28 cellular contexts compared by ENCODE assay signal in the genomic region with DNA sequence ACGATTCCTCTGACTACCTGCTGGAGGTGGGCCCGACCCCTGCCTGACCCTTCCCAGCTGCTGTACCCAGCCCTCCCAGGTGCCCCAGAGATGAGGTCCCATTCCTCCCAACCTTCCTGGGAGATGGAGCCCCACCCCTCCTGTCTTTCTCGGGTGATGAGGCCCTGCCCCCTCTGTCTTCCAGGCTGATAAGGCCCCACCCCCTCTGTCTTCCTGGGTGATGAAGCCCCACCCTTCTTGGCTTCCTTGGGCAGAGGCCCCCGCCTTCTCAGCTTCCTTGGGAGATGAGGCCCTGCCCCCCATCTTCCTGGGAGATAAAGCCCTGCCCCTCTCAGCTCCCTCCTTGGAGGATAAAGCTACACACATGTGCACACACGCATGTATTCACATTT. TPM values are rescaled to one million over a fixed set of nuclear protein-coding genes. Genes with fewer than 3 reads are reported as not detected.
DNase-seq lines count a peak whose midpoint lies in the region; ATAC-seq and TF ChIP-seq lines count a peak whose summit lies in the region.
"Had no signal": no experiment of that assay in that cellular context is flagged by ENCODE, and none has a peak within 500 bp of the region (broad histone marks: within the 10 kb centered on the region; RNA-seq: fewer than 3 reads in every experiment).

No MANE protein-coding gene starts in this region.

- peaks cover 12% of the 10 kb centered on the region for H3K4me1 Mint-ChIP-seq in WTC11

- H3K27me3 Mint-ChIP-seq in WTC11 (ENCODE audit: low read depth), result no peaks in the 10 kb centered on the region
- H3K27me3 Mint-ChIP-seq: activated T-helper 17 cell treated with anti-CD3 and anti-CD28 coated beads, Interleukin-2, amount 50 U/mL, for 72 hours; natural killer cell treated with Interleukin-12 subunit alpha and Interleukin-12 subunit beta and Interleukin-15 and Interleukin-18, amount 100 ng/mL, for 72 hours had no signal

- H2BK12ac ChIP-seq in neuronal stem cell (ENCODE audit: low read length), result no peak overlapping the region

- H3K9me2 ChIP-seq in HCT116 (ENCODE audit: insufficient read depth), result no peaks in the 10 kb centered on the region

- no peak overlapping the region for H3K27ac Mint-ChIP-seq in WTC11
- H3K27ac Mint-ChIP-seq: activated T-helper 17 cell treated with anti-CD3 and anti-CD28 coated beads, Interleukin-2, amount 50 U/mL, for 72 hours; natural killer cell treated with Interleukin-12 subunit alpha and Interleukin-12 subunit beta and Interleukin-15 and Interleukin-18, amount 100 ng/mL, for 72 hours had no signal

- BruUV-seq in HCT116 (replicated peaks; lab: Mats Ljungman, UMichigan), result no TSS peak

- no peak overlapping the region for H4K8ac ChIP-seq in neuronal stem cell (ENCODE audit: low read depth, low read length)

- no peak for TF ChIP-seq CTCF in HCT116 (IDR thresholded peaks at IDR 0.05 in 2 of 3, conservative IDR thresholded peaks at IDR 0.05 in 1 of 3; ENCODE audit: borderline replicate concordance in 1 of 3, insufficient read depth in 1 of 3, low read depth in 2 of 3, low read length in 2 of 3)
- no peak for TF ChIP-seq CTCF in WTC11 (IDR thresholded peaks at IDR 0.05)

- H3K23ac ChIP-seq in neuronal stem cell (ENCODE audit: low read depth, low read length, poor library complexity), result peak overlapping the region; percentile 16

- H3K18ac ChIP-seq in neuronal stem cell (ENCODE audit: low read length), result no peak overlapping the region

- no peaks in the 10 kb centered on the region for H3K9me3 Mint-ChIP-seq in WTC11
- H3K9me3 Mint-ChIP-seq: activated T-helper 17 cell treated with anti-CD3 and anti-CD28 coated beads, Interleukin-2, amount 50 U/mL, for 72 hours; natural killer cell treated with Interleukin-12 subunit alpha and Interleukin-12 subunit beta and Interleukin-15 and Interleukin-18, amount 100 ng/mL, for 72 hours had no signal

- CTCF ChIA-PET in HCT116 (lab: Charles Lee) (interaction anchor here (0.9 to 2.0 kb wide), 2 partner anchors 14 to 313 kb away, joined by 3 to 7 read pairs; a partner anchor contains a TSS), WTC11 (lab: Charles Lee) (interaction anchor here (0.8 to 1.5 kb wide), 3 partner anchors 20 to 102 kb away, joined by 4 to 6 read pairs (median 4); no protein-coding TSS in a partner anchor)

- H3K36me3 Mint-ChIP-seq in WTC11, result peaks cover 40% of the 10 kb centered on the region
- H3K36me3 Mint-ChIP-seq: natural killer cell treated with Interleukin-12 subunit alpha and Interleukin-12 subunit beta and Interleukin-15 and Interleukin-18, amount 100 ng/mL, for 72 hours had no signal

- no peak for TF ChIP-seq RAD21 in HCT116 (IDR thresholded peaks at IDR 0.05; ENCODE audit: low read depth)

- DNase-seq in NCI-H82 (lab: John Stamatoyannopoulos, UW), result peak; percentile 35
- no peak for DNase-seq in NCI-H82 treated with DMSO at 0.1 percent for 48 hours (lab: John Stamatoyannopoulos, UW; ENCODE audit: unreplicated experiment)
- no peak for DNase-seq in HCT116 (ENCODE audit: low read depth, low spot score)
- DNase-seq in WTC11 (ENCODE audit: low spot score), result no peak
- no peak for DNase-seq in neuronal stem cell (ENCODE audit: low spot score)
- no peak for DNase-seq in OCI-M2 (lab: John Stamatoyannopoulos, UW; ENCODE audit: unreplicated experiment)
- DNase-seq: 8988T; activated CD4-positive, alpha-beta T cell treated with anti-CD3 and anti-CD28 coated beads, Interleukin-2, amount 50 U/mL, for 4 hours; activated naive CD4-positive, alpha-beta T cell treated with anti-CD3 and anti-CD28 coated beads, Interleukin-2, amount 50 U/mL, for 16 hours; anterior cingulate cortex; effector CD4-positive, alpha-beta T cell; GM23248; lower lobe of right lung; MV-4-11; NCI-H510A treated with DMSO at 0.1 percent for 48 hours; SHP77; stimulated activated CD4-positive, alpha-beta T cell treated with anti-CD3 and anti-CD28 coated beads, Interleukin-2, amount 100 ng/mL, for 24 hours; transverse colon had no signal

- H2BK15ac ChIP-seq in neuronal stem cell (ENCODE audit: low read length), result no peak overlapping the region

- H3K4me3 ChIP-seq in HCT116 (replicated peaks in 1 of 2; ENCODE audit: low read depth in 1 of 2, low read length in 2 of 2) (no peak overlapping the region), neuronal stem cell (ENCODE audit: low read length in 2 of 2) (no peak overlapping the region)
- H3K4me3 ChIP-seq: GM12878, GM23248, lower lobe of right lung, mucosa of descending colon, pancreas, PC-9, smooth muscle cell, transverse colon had no signal

- H2BK5ac ChIP-seq in neuronal stem cell (ENCODE audit: low read length), result no peak overlapping the region

- H4K20me1 ChIP-seq in HCT116 (ENCODE audit: insufficient read depth), result no peaks in the 10 kb centered on the region

- H3K27me3 ChIP-seq in HCT116 (ENCODE audit: insufficient read depth, low read length) (no peaks in the 10 kb centered on the region), neuronal stem cell (ENCODE audit: control insufficient read depth in 3 of 3, insufficient read depth in 3 of 3, low read depth in 1 of 3, low read length in 3 of 3) (peaks cover 0 to 3% (median 0%) of the 10 kb centered on the region in 3 experiments)
- H3K27me3 ChIP-seq: pancreas, transverse colon had no signal

- no CpG with 5 or more reads among the region's 5 CpGs for WGBS in neuronal stem cell (ENCODE audit: extremely low coverage in 2 of 2, insufficient read length in 2 of 2, insufficient replicate concordance in 1 of 2), 2 donors

- H3K79me2 ChIP-seq in HCT116 (ENCODE audit: insufficient read depth, low read length), result no peaks in the 10 kb centered on the region

- no peak overlapping the region for H3K4me3 Mint-ChIP-seq in WTC11
- H3K4me3 Mint-ChIP-seq: activated T-helper 17 cell treated with anti-CD3 and anti-CD28 coated beads, Interleukin-2, amount 50 U/mL, for 72 hours; natural killer cell treated with Interleukin-12 subunit alpha and Interleukin-12 subunit beta and Interleukin-15 and Interleukin-18, amount 100 ng/mL, for 72 hours had no signal

- no peak overlapping the region for H3K4me2 ChIP-seq in HCT116 (ENCODE audit: low read length)
- H3K4me2 ChIP-seq in neuronal stem cell (ENCODE audit: insufficient read depth, low read length, poor library complexity, severe bottlenecking), result no peak overlapping the region
- H3K4me2 ChIP-seq: PC-9, smooth muscle cell had no signal

- no peak overlapping the region for H3K4ac ChIP-seq in neuronal stem cell (ENCODE audit: low read length)

- H3K36me3 ChIP-seq in HCT116 (ENCODE audit: control insufficient read depth in 1 of 2, insufficient read depth in 2 of 2, low read length in 2 of 2) (no peaks in the 10 kb centered on the region), neuronal stem cell (replicated peaks in 1 of 2; ENCODE audit: control insufficient read depth in 2 of 2, insufficient read depth in 2 of 2, low read length in 2 of 2) (peaks cover 24 to 41% of the 10 kb centered on the region in 2 donors)
- H3K36me3 ChIP-seq: transverse colon had no signal

- intact Hi-C loops in HCT116 (cut with micrococcal nuclease), result no loop called here

- H3K9me3 ChIP-seq in HCT116 (ENCODE audit: control insufficient read depth in 1 of 2, insufficient read depth in 1 of 2, low read depth in 1 of 2, low read length in 2 of 2), result no peaks in the 10 kb centered on the region
- H3K9me3 ChIP-seq in neuronal stem cell (replicated peaks in 1 of 2; ENCODE audit: control insufficient read depth in 2 of 2, insufficient read depth in 1 of 2, low read depth in 1 of 2, low read length in 2 of 2), result no peaks in the 10 kb centered on the region
- H3K9me3 ChIP-seq: lower lobe of right lung, mucosa of descending colon, pancreas, transverse colon had no signal

- no peak overlapping the region for H4K91ac ChIP-seq in neuronal stem cell (ENCODE audit: low read depth, low read length, poor library complexity)

- POLR2A ChIA-PET in HCT116 (lab: Charles Lee) (no interaction called here), WTC11 (lab: Charles Lee) (interaction anchor here (0.6 kb wide), 1 partner anchor 133 kb away, joined by 4 read pairs; a partner anchor contains a TSS)

- peaks cover 2% of the 10 kb centered on the region for H3K79me1 ChIP-seq in neuronal stem cell (ENCODE audit: low read depth, low read length)

- no peak overlapping the region for H2AK5ac ChIP-seq in neuronal stem cell (ENCODE audit: low read depth, low read length)

- peak; percentile 52 for ATAC-seq in HCT116
- peak; percentile 9; the same call in 1 of the 2 replicates for ATAC-seq in WTC11
- ATAC-seq in HG03521 (IDR thresholded peaks at IDR 0.05; ENCODE audit: unreplicated experiment), result no peak
- no peak for ATAC-seq in GM19351 (IDR thresholded peaks at IDR 0.05; ENCODE audit: unreplicated experiment)
- ATAC-seq: activated T-helper 17 cell treated with anti-CD3 and anti-CD28 coated beads, Interleukin-2, amount 50 U/mL, for 72 hours; GM12878; lower lobe of right lung; mucosa of descending colon; natural killer cell treated with Interleukin-12 subunit alpha and Interleukin-12 subunit beta and Interleukin-15 and Interleukin-18, amount 100 ng/mL, for 72 hours; pancreas had no signal

- H2AFZ ChIP-seq in HCT116 (ENCODE audit: low read depth, low read length, poor library complexity, severe bottlenecking) (no peak overlapping the region), neuronal stem cell (ENCODE audit: low read length) (no peak overlapping the region)
- H2AFZ ChIP-seq: GM23248, PC-9 had no signal

- no peak overlapping the region for H3K14ac ChIP-seq in neuronal stem cell (ENCODE audit: low read length)

- RAD21 ChIA-PET in HCT116 (lab: Charles Lee; ENCODE audit: low non-redundant PET in 1 of 2, low total read pairs in 2 of 2, uncharacterized antibody in 2 of 2, unreplicated experiment in 2 of 2), result no interaction called here

- TF ChIP-seq POLR2A in HCT116 (IDR thresholded peaks at IDR 0.05; ENCODE audit: borderline replicate concordance, extremely low read depth, insufficient read depth, insufficient read length), result no peak

- H3K9ac ChIP-seq in HCT116 (ENCODE audit: low read length) (no peak overlapping the region), neuronal stem cell (ENCODE audit: low read depth, low read length, poor library complexity) (no peak overlapping the region)
- H3K9ac ChIP-seq: GM23248 had no signal

- H2BK120ac ChIP-seq in neuronal stem cell (ENCODE audit: low read depth, low read length), result no peak overlapping the region

- H3K27ac ChIP-seq in HCT116 (ENCODE audit: low read depth, low read length), result no peak overlapping the region
- H3K27ac ChIP-seq in neuronal stem cell (replicated peaks; ENCODE audit: low read length), result no peak overlapping the region
- H3K27ac ChIP-seq: GM23248, lower lobe of right lung, pancreas, PC-9, transverse colon had no signal

- H3K4me1 ChIP-seq in HCT116 (ENCODE audit: control insufficient read depth in 1 of 2, insufficient read depth in 2 of 2, low read length in 2 of 2) (peaks cover 11 to 32% of the 10 kb centered on the region in 2 experiments), neuronal stem cell (ENCODE audit: control insufficient read depth in 2 of 2, insufficient read depth in 1 of 2, low read depth in 1 of 2, low read length in 2 of 2) (peaks cover 0 to 6% of the 10 kb centered on the region in 2 donors)
- H3K4me1 ChIP-seq: pancreas, transverse colon had no signal

RNA-seq across cellular contexts. Expression of a gene that starts 47.9 kb away (rescaled TPM):
- total RNA-seq in HCT116 (2021; ENCODE audit: unreplicated experiment), result 26.0 TPM
- polyA plus RNA-seq in HCT116 (2012), result 16.5 and 17.7 TPM in 2 replicates
- total RNA-seq in WTC11 (2021), result 116 to 153 TPM (median 150 TPM) in 3 replicates
- 65.3 TPM for polyA plus RNA-seq in neuronal stem cell (2013, experiment 1 of 2)
- 62.5 TPM for polyA plus RNA-seq in neuronal stem cell (2013, experiment 2 of 2)
- total RNA-seq: GM23248, HT-29 had no signal
- polyA plus RNA-seq: GM23248 had no signal

RNA-seq across cellular contexts. Expression of a gene that starts 51.1 kb away (rescaled TPM):
- total RNA-seq in HCT116 (2021; ENCODE audit: unreplicated experiment), result 86.2 TPM
- polyA plus RNA-seq in HCT116 (2012), result 90.4 and 96.8 TPM in 2 replicates
- total RNA-seq in WTC11 (2021), result 107 to 121 TPM (median 114 TPM) in 3 replicates
- 28.0 TPM for polyA plus RNA-seq in neuronal stem cell (2013, experiment 1 of 2)
- polyA plus RNA-seq in neuronal stem cell (2013, experiment 2 of 2), result 26.3 TPM

Comparison
In these comparisons a context has a peak if more than half of its experiments do, and no peak if none do; other contexts are left out.
1. ATAC-seq: peak in HCT116 (single experiment) and WTC11 (single experiment); none in HG03521 (single experiment) and GM19351 (single experiment).